ENCODE assay signal across 20 cellular contexts in genomic region chr20:64279826-64280459, GRCh38. TPM values are rescaled to one million over a fixed set of nuclear protein-coding genes. Genes with fewer than 3 reads are reported as not detected.
DNase-seq lines count a peak whose midpoint lies in the region; ATAC-seq and TF ChIP-seq lines count a peak whose summit lies in the region.
"Had no signal": no experiment of that assay in that cellular context is flagged by ENCODE, and none has a peak within 500 bp of the region (broad histone marks: within the 10 kb centered on the region; RNA-seq: fewer than 3 reads in every experiment).

No MANE protein-coding gene starts in this region.

- no peak overlapping the region for H3K4me2 ChIP-seq in PC-9

- H3K27ac Mint-ChIP-seq in stimulated activated naive CD8-positive, alpha-beta T cell treated with anti-CD3 and anti-CD28 coated beads, Interleukin-15, amount 100 ng/mL, for 72 hours: peak overlapping the region in 1 of 2 donors; percentile 63
- H3K27ac Mint-ChIP-seq in T-cell: no peak overlapping the region
- H3K27ac Mint-ChIP-seq: CD4-positive, alpha-beta T cell; HFFc6 had no signal

- H3K27me3 ChIP-seq in right atrium auricular region (no peaks in the 10 kb centered on the region), PC-9 (ENCODE audit: insufficient read depth, low read depth) (peaks cover 25% of the 10 kb centered on the region)
- H3K27me3 ChIP-seq: BE2C had no signal

- H3K79me2 ChIP-seq in PC-9 (ENCODE audit: low read depth): no peaks in the 10 kb centered on the region

- peaks cover 18% of the 10 kb centered on the region for H3K36me3 Mint-ChIP-seq in T-cell

- POLR2A ChIA-PET in PC-9 (lab: Charles Lee; ENCODE audit: unreplicated experiment) (interaction anchor here (0.8 kb wide), 1 partner anchor 24 kb away, joined by 11 read pairs; the partner anchor contains the start of gene PCMTD2), T-cell (lab: Charles Lee) (no interaction called here)

- H3K27me3 Mint-ChIP-seq in stimulated activated naive CD8-positive, alpha-beta T cell treated with anti-CD3 and anti-CD28 coated beads, Interleukin-15, amount 100 ng/mL, for 72 hours: no peaks in the 10 kb centered on the region
- no peaks in the 10 kb centered on the region for H3K27me3 Mint-ChIP-seq in T-cell
- H3K27me3 Mint-ChIP-seq: CD4-positive, alpha-beta T cell had no signal

- H3K9me3 ChIP-seq in right atrium auricular region (no peaks in the 10 kb centered on the region), PC-9 (ENCODE audit: insufficient read depth, low read depth) (no peaks in the 10 kb centered on the region)
- H3K9me3 ChIP-seq: BE2C had no signal

- H2AFZ ChIP-seq in PC-9: no peak overlapping the region

- no peak overlapping the region for H3K4me3 Mint-ChIP-seq in stimulated activated naive CD8-positive, alpha-beta T cell treated with anti-CD3 and anti-CD28 coated beads, Interleukin-15, amount 100 ng/mL, for 72 hours
- H3K4me3 Mint-ChIP-seq in T-cell: no peak overlapping the region
- H3K4me3 Mint-ChIP-seq: CD4-positive, alpha-beta T cell; HFFc6 had no signal

- TF ChIP-seq CTCF in right atrium auricular region (IDR thresholded peaks at IDR 0.05): no peak
- no peak for TF ChIP-seq CTCF in PC-9 (conservative IDR thresholded peaks at IDR 0.05)

- H3F3A ChIP-seq in PC-9 (ENCODE audit: insufficient read depth, low read depth): 0 out of 2 replicates have a peak, but pooled peaks cover 6% of the 10 kb centered on the region

- intact Hi-C loops in Right ventricle myocardium inferior (cut with DNase I): no loop called here
- intact Hi-C loops in PC-9 (cut with micrococcal nuclease; ENCODE audit: unreplicated experiment): no loop called here

- H3K4me1 Mint-ChIP-seq in stimulated activated naive CD8-positive, alpha-beta T cell treated with anti-CD3 and anti-CD28 coated beads, Interleukin-15, amount 100 ng/mL, for 72 hours: peaks cover 27% of the 10 kb centered on the region
- H3K4me1 Mint-ChIP-seq in T-cell: peaks cover 9 to 37% (median 28%) of the 10 kb centered on the region in 3 donors

- no peaks in the 10 kb centered on the region for H3K9me2 ChIP-seq in PC-9 (ENCODE audit: insufficient read depth)

- CTCF ChIA-PET in PC-9 (lab: Charles Lee): no interaction called here
- CTCF ChIA-PET in T-cell (lab: Charles Lee): interaction anchor here in 1 of 2 donors (0.7 kb wide), 1 partner anchor 197 kb away, joined by 5 read pairs; no protein-coding TSS in a partner anchor

- H3K27ac ChIP-seq in right atrium auricular region: no peak overlapping the region
- no peak overlapping the region for H3K27ac ChIP-seq in PC-9
- H3K27ac ChIP-seq: SJCRH30 had no signal

- BruUV-seq in PC-9 (replicated peaks; lab: Mats Ljungman, UMichigan): no TSS peak

- DNase-seq in Right ventricle myocardium inferior (ENCODE audit: missing footprints): peak; percentile 50
- no peak for DNase-seq in right atrium auricular region (ENCODE audit: low spot score)
- DNase-seq in PC-9: peak; percentile 12 to 53
- DNase-seq in stimulated activated naive CD8-positive, alpha-beta T cell treated with anti-CD3 and anti-CD28 coated beads, Interleukin-15, amount 100 ng/mL, for 72 hours: peak; percentile 45 to 58
- DNase-seq in T-cell: no peak
- no peak for DNase-seq in activated CD8-positive, alpha-beta memory T cell treated with anti-CD3 and anti-CD28 coated beads, Interleukin-2, amount 50 U/mL, for 48 hours
- DNase-seq: BE2C; CD4-positive, alpha-beta T cell; GF-D8; H7; HFFc6; NCI-H1105; NCI-H2081; NCI-H2171 treated with DMSO at 0.1 percent for 48 hours; NCI-H446 treated with DMSO at 0.1 percent for 48 hours; NCI-H69; NK-92 treated with Interleukin-12 subunit alpha and Interleukin-12 subunit beta, amount 100 ng/mL, for 24 hours; SJCRH30 had no signal

- H3K4me1 ChIP-seq in right atrium auricular region: no peaks in the 10 kb centered on the region
- H3K4me1 ChIP-seq in PC-9 (replicated peaks; ENCODE audit: insufficient read depth): no peaks in the 10 kb centered on the region
- H3K4me1 ChIP-seq: BE2C, SJCRH30 had no signal

- H4K20me1 ChIP-seq in PC-9 (ENCODE audit: insufficient read depth): peaks cover 6% of the 10 kb centered on the region; the same call in 1 of the 2 replicates

- no peak for ATAC-seq in Right ventricle myocardium inferior
- ATAC-seq in esophagus mucosa: peak; percentile 23
- peak; percentile 88 for ATAC-seq in stimulated activated naive CD8-positive, alpha-beta T cell treated with anti-CD3 and anti-CD28 coated beads, Interleukin-15, amount 100 ng/mL, for 72 hours
- no peak for ATAC-seq in T-cell (replicated peaks in 1 of 4)
- ATAC-seq in HG02973 (IDR thresholded peaks at IDR 0.05; ENCODE audit: unreplicated experiment): no peak

- no peaks in the 10 kb centered on the region for H3K9me3 Mint-ChIP-seq in stimulated activated naive CD8-positive, alpha-beta T cell treated with anti-CD3 and anti-CD28 coated beads, Interleukin-15, amount 100 ng/mL, for 72 hours
- no peaks in the 10 kb centered on the region for H3K9me3 Mint-ChIP-seq in T-cell
- H3K9me3 Mint-ChIP-seq: CD4-positive, alpha-beta T cell had no signal

- H3K36me3 ChIP-seq in right atrium auricular region (no peaks in the 10 kb centered on the region), PC-9 (ENCODE audit: low read depth) (no peaks in the 10 kb centered on the region)
- H3K36me3 ChIP-seq: BE2C, SJCRH30 had no signal

- H3K4me3 ChIP-seq in right atrium auricular region (no peak overlapping the region), PC-9 (no peak overlapping the region)
- H3K4me3 ChIP-seq: SJCRH30 had no signal

RNA-seq across cellular contexts. Expression of gene PCMTD2, which starts 24.4 kb away (rescaled TPM):
- total RNA-seq in Right ventricle myocardium inferior (71.0 TPM), right atrium auricular region (100 to 1,000 TPM in 1 of 2 donors, 10 to 100 TPM in 1; 83.3 to 180 TPM), PC-9 (2021) (80.1 and 86.5 TPM in 2 replicates), esophagus mucosa (26.0 TPM), T-cell (100 to 1,000 TPM in 4 of 5 donors, 10 to 100 TPM in 1; 92.0 to 175 (median 160) TPM)

Comparison
In these comparisons a context has a peak if more than half of its experiments do, and no peak if none do; other contexts are left out.
1. DNase-seq: peak in Right ventricle myocardium inferior (single experiment), PC-9 (2 of 2) and stimulated activated naive CD8-positive, alpha-beta T cell treated with anti-CD3 and anti-CD28 coated beads, Interleukin-15, amount 100 ng/mL, for 72 hours (2 of 2); none in right atrium auricular region (single experiment), T-cell (0 of 34) and activated CD8-positive, alpha-beta memory T cell treated with anti-CD3 and anti-CD28 coated beads, Interleukin-2, amount 50 U/mL, for 48 hours (single experiment).
2. ATAC-seq: peak in esophagus mucosa (single experiment) and stimulated activated naive CD8-positive, alpha-beta T cell treated with anti-CD3 and anti-CD28 coated beads, Interleukin-15, amount 100 ng/mL, for 72 hours (single experiment); none in Right ventricle myocardium inferior (single experiment), T-cell (0 of 4) and HG02973 (single experiment).